ENCODE assay signal across 8 cellular contexts in the genomic region with DNA sequence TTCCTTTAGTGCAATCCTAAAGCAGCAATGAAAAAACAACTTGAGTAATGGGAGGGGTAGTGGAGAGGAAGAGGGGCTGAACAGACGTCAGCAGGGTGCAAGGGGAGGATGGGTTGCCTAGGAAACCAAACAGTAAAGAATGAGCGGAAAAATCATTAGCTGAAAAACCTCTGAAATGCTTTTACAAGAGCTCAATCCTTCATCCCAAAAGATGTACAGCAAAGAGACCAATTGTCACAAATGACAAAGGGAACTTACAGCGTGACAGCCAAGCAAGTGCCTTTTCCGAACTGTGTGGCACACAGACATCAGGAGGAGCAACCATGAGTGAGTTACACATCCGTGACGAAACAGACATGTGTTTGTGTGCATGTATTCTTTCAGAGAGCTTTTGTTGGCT.
DNase-seq lines count a peak whose midpoint lies in the region; ATAC-seq lines count a peak whose summit lies in the region.

No MANE protein-coding gene starts in this region.

- no peaks in the 10 kb centered on the region for H3K9me3 Mint-ChIP-seq in activated T-cell treated with anti-CD3 and anti-CD28 coated beads, Interleukin-2, amount 50 U/mL, for 4 hours
- no peaks in the 10 kb centered on the region for H3K9me3 Mint-ChIP-seq in stimulated activated naive CD8-positive, alpha-beta T cell treated with anti-CD3 and anti-CD28 coated beads, Interleukin-15, Interleukin-2, amounts not matched to agents 100 ng/mL and 50 ng/mL, for 24 hours

- ATAC-seq in activated T-cell treated with anti-CD3 and anti-CD28 coated beads, Interleukin-2, amount 50 U/mL, for 4 hours = no peak

- peak overlapping the region; percentile 91 for H3K27ac Mint-ChIP-seq in stimulated activated naive CD8-positive, alpha-beta T cell treated with anti-CD3 and anti-CD28 coated beads, Interleukin-15, Interleukin-2, amounts not matched to agents 100 ng/mL and 50 ng/mL, for 24 hours

- peak; percentile 24 for DNase-seq in activated CD8-positive, alpha-beta memory T cell treated with anti-CD3 and anti-CD28 coated beads, Interleukin-2, amount 50 U/mL, for 1 hour (ENCODE audit: extremely low read depth)
- no peak for DNase-seq in activated CD8-positive, alpha-beta memory T cell treated with anti-CD3 and anti-CD28 coated beads for 24 hours
- DNase-seq in activated T-cell treated with anti-CD3 and anti-CD28 coated beads, Interleukin-2, amount 50 U/mL, for 4 hours = no peak
- DNase-seq in head of caudate nucleus (peak in 27 of 42 donors; percentile 18 to 78 (median 51)), amniotic stem cell (lab: John Stamatoyannopoulos, UW) (no peak), DMS53 treated with DMSO at 0.1 percent for 48 hours (lab: John Stamatoyannopoulos, UW; ENCODE audit: unreplicated experiment) (no peak), OCI-M1 (lab: John Stamatoyannopoulos, UW) (no peak)

- peaks cover 61% of the 10 kb centered on the region for H3K4me1 Mint-ChIP-seq in activated T-cell treated with anti-CD3 and anti-CD28 coated beads, Interleukin-2, amount 50 U/mL, for 4 hours (ENCODE audit: low read depth)
- peaks cover 70% of the 10 kb centered on the region for H3K4me1 Mint-ChIP-seq in stimulated activated naive CD8-positive, alpha-beta T cell treated with anti-CD3 and anti-CD28 coated beads, Interleukin-15, Interleukin-2, amounts not matched to agents 100 ng/mL and 50 ng/mL, for 24 hours (ENCODE audit: low read depth)

- no peaks in the 10 kb centered on the region for H3K27me3 Mint-ChIP-seq in activated T-cell treated with anti-CD3 and anti-CD28 coated beads, Interleukin-2, amount 50 U/mL, for 4 hours (ENCODE audit: low read depth)
- no peaks in the 10 kb centered on the region for H3K27me3 Mint-ChIP-seq in stimulated activated naive CD8-positive, alpha-beta T cell treated with anti-CD3 and anti-CD28 coated beads, Interleukin-15, Interleukin-2, amounts not matched to agents 100 ng/mL and 50 ng/mL, for 24 hours

- H3K4me3 Mint-ChIP-seq in activated T-cell treated with anti-CD3 and anti-CD28 coated beads, Interleukin-2, amount 50 U/mL, for 4 hours = peak overlapping the region; percentile 40
- peak overlapping the region; percentile 56 for H3K4me3 Mint-ChIP-seq in stimulated activated naive CD8-positive, alpha-beta T cell treated with anti-CD3 and anti-CD28 coated beads, Interleukin-15, Interleukin-2, amounts not matched to agents 100 ng/mL and 50 ng/mL, for 24 hours

- intact Hi-C loops in head of caudate nucleus (cut with DNase I) = no loop called here

- peaks cover 7% of the 10 kb centered on the region for H3K36me3 Mint-ChIP-seq in activated T-cell treated with anti-CD3 and anti-CD28 coated beads, Interleukin-2, amount 50 U/mL, for 4 hours (ENCODE audit: insufficient read depth)
- peaks cover 7% of the 10 kb centered on the region for H3K36me3 Mint-ChIP-seq in stimulated activated naive CD8-positive, alpha-beta T cell treated with anti-CD3 and anti-CD28 coated beads, Interleukin-15, Interleukin-2, amounts not matched to agents 100 ng/mL and 50 ng/mL, for 24 hours (ENCODE audit: low read depth)

Comparison
In these comparisons a context has a peak if more than half of its experiments do, and no peak if none do; other contexts are left out.
1. DNase-seq: peak in activated CD8-positive, alpha-beta memory T cell treated with anti-CD3 and anti-CD28 coated beads, Interleukin-2, amount 50 U/mL, for 1 hour (single experiment) and head of caudate nucleus (27 of 42); none in activated CD8-positive, alpha-beta memory T cell treated with anti-CD3 and anti-CD28 coated beads for 24 hours (single experiment), activated T-cell treated with anti-CD3 and anti-CD28 coated beads, Interleukin-2, amount 50 U/mL, for 4 hours (single experiment), amniotic stem cell (single experiment), DMS53 treated with DMSO at 0.1 percent for 48 hours (single experiment) and OCI-M1 (single experiment).